Comparison of ENCODE assay signal across 11 cellular contexts in genomic region chr22:44623771-44624510, GRCh38.
DNase-seq lines count a peak whose midpoint lies in the region; ATAC-seq and TF ChIP-seq lines count a peak whose summit lies in the region.
"Had no signal": no experiment of that assay in that cellular context is flagged by ENCODE, and none has a peak within 500 bp of the region (broad histone marks: within the 10 kb centered on the region; RNA-seq: fewer than 3 reads in every experiment).

No MANE protein-coding gene starts in this region.

- H3K4me3 ChIP-seq in BE2C (ENCODE audit: low read depth, low read length) (no peak overlapping the region), GM23338 (no peak overlapping the region), tibial nerve (no peak overlapping the region)

- peaks cover 45% of the 10 kb centered on the region for H3K27me3 Mint-ChIP-seq in GM23338 (ENCODE audit: insufficient read depth, low read depth, poor library complexity)

- H3K9me2 ChIP-seq in GM23338 (ENCODE audit: insufficient read depth): no peaks in the 10 kb centered on the region

- ATAC-seq in GM23338 (peak; percentile 69), HG02852 (IDR thresholded peaks at IDR 0.05; ENCODE audit: unreplicated experiment) (no peak)

- no peaks in the 10 kb centered on the region for H3K36me3 ChIP-seq in BE2C
- no peaks in the 10 kb centered on the region for H3K36me3 ChIP-seq in GM23338 (ENCODE audit: insufficient read depth)
- H3K36me3 ChIP-seq in tibial nerve: no peaks in the 10 kb centered on the region
- H3K36me3 ChIP-seq: neutrophil had no signal

- H3K27ac Mint-ChIP-seq in GM23338: no peak overlapping the region

- no peak overlapping the region for H3K27ac ChIP-seq in GM23338 (ENCODE audit: low read depth)
- H3K27ac ChIP-seq in tibial nerve: no peak overlapping the region
- H3K27ac ChIP-seq: neutrophil had no signal

- 0 out of 2 replicates have a peak, but pooled peaks cover 2% of the 10 kb centered on the region for H3F3A ChIP-seq in GM23338 (replicated peaks; ENCODE audit: low read depth)

- H4K20me1 ChIP-seq in GM23338 (replicated peaks; ENCODE audit: insufficient read depth): no peaks in the 10 kb centered on the region

- no peak overlapping the region for H3K4me2 ChIP-seq in GM23338

- peak; percentile 57 for DNase-seq in BE2C
- peak; percentile 65 for DNase-seq in GM23338 (ENCODE audit: low spot score)
- peak; percentile 20 for DNase-seq in SKM-1 treated with dmso at 0.1 percent for 144 hours (lab: John Stamatoyannopoulos, UW; ENCODE audit: unreplicated experiment)
- peak; percentile 61 for DNase-seq in iPS-NIHi11 (ENCODE audit: low spot score)
- DNase-seq in NCI-H446 (lab: John Stamatoyannopoulos, UW): no peak
- no peak for DNase-seq in stimulated activated naive CD4-positive, alpha-beta T cell treated with Interleukin-2 at 50 U/mL for 16 hours (lab: John Stamatoyannopoulos, UW)
- no peak for DNase-seq in tibial nerve (ENCODE audit: low spot score in 2 of 2)
- DNase-seq: amniotic stem cell, NCI-H2227 treated with DMSO at 0.1 percent for 48 hours had no signal

- TF ChIP-seq CTCF in BE2C (IDR thresholded peaks at IDR 0.05; ENCODE audit: low read depth, low read length): peak; percentile 51
- peak; percentile 51 to 84 for TF ChIP-seq CTCF in GM23338 (conservative IDR thresholded peaks at IDR 0.05; ENCODE audit: low read depth in 2 of 2)
- no peak for TF ChIP-seq CTCF in tibial nerve (IDR thresholded peaks at IDR 0.05)

- no peak for TF ChIP-seq EP300 in tibial nerve (IDR thresholded peaks at IDR 0.05)

- WGBS in tibial nerve, 2 donors: 43 to 48% methylated on average over 18 to 22 of the region's 24 CpGs

- no peak overlapping the region for H3K4me3 Mint-ChIP-seq in GM23338

- H3K36me3 Mint-ChIP-seq in GM23338 (ENCODE audit: low read depth): no peaks in the 10 kb centered on the region; the same call in 2 of the 3 replicates

- no peaks in the 10 kb centered on the region; the same call in 1 of the 2 replicates for H3K4me1 ChIP-seq in BE2C
- H3K4me1 ChIP-seq in GM23338 (ENCODE audit: insufficient read depth): no peaks in the 10 kb centered on the region
- H3K4me1 ChIP-seq in tibial nerve: peaks cover 0 to 16% (median 0%) of the 10 kb centered on the region in 4 donors

- H3K9me3 Mint-ChIP-seq in GM23338: no peaks in the 10 kb centered on the region

- H3K4me1 Mint-ChIP-seq in GM23338: no peaks in the 10 kb centered on the region; the same call in 1 of the 3 replicates

- H3K9me3 ChIP-seq in BE2C (no peaks in the 10 kb centered on the region), tibial nerve (no peaks in the 10 kb centered on the region)
- H3K9me3 ChIP-seq: neutrophil had no signal

- no peak overlapping the region for H2AFZ ChIP-seq in GM23338

- no peaks in the 10 kb centered on the region for H3K79me2 ChIP-seq in GM23338 (replicated peaks; ENCODE audit: insufficient read depth)

- no peak for TF ChIP-seq POLR2A in tibial nerve (IDR thresholded peaks at IDR 0.05)

- no peaks in the 10 kb centered on the region for H3K27me3 ChIP-seq in BE2C
- H3K27me3 ChIP-seq in GM23338 (ENCODE audit: insufficient read depth): peaks cover 38% of the 10 kb centered on the region
- H3K27me3 ChIP-seq in tibial nerve: peaks cover 0 to 81% of the 10 kb centered on the region in 2 donors

TF ChIP-seq in GM23338, 12 proteins besides CTCF, POLR2A, EP300 and RAD21:
- no peak for TF ChIP-seq STAT1 (IDR thresholded peaks at IDR 0.05; ENCODE audit: unreplicated experiment)

Comparison
In these comparisons a context has a peak if more than half of its experiments do, and no peak if none do; other contexts are left out.
1. DNase-seq: peak in BE2C (single experiment), GM23338 (single experiment), SKM-1 treated with dmso at 0.1 percent for 144 hours (single experiment) and iPS-NIHi11 (single experiment); none in NCI-H446 (0 of 2), stimulated activated naive CD4-positive, alpha-beta T cell treated with Interleukin-2 at 50 U/mL for 16 hours (single experiment) and tibial nerve (0 of 2).
2. CTCF ChIP-seq: peak in BE2C (single experiment) and GM23338 (2 of 2); none in tibial nerve (0 of 5).